12 cellular contexts compared by ENCODE assay signal in the genomic region with DNA sequence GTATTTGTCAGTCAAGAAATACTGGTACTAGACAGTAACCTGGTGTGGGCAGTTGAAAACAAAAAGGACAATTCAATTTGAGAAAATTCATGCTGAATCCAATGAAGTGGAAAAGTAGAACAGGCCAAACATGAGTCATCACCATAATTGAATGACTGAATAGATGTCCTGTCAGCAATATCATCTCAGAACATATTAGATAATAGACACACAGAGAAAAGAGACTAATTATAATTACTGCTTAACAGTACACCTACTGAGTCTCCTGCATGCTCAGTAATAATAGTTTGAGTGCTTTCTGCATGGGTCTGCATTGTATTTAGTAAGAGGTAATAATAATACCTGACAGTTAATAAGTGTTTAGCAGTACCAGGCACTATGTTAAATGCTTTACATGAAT.
DNase-seq lines count a peak whose midpoint lies in the region; ATAC-seq lines count a peak whose summit lies in the region.
"Had no signal": no experiment of that assay in that cellular context is flagged by ENCODE, and none has a peak within 500 bp of the region (broad histone marks: within the 10 kb centered on the region; RNA-seq: fewer than 3 reads in every experiment).

No MANE protein-coding gene starts in this region.

- H3K36me3 Mint-ChIP-seq in effector memory CD8-positive, alpha-beta T cell (ENCODE audit: insufficient read depth): no peaks in the 10 kb centered on the region

- H3K27ac Mint-ChIP-seq in effector memory CD8-positive, alpha-beta T cell: no peak overlapping the region

- H3K9me3 Mint-ChIP-seq in effector memory CD8-positive, alpha-beta T cell: peaks cover 5% of the 10 kb centered on the region in 2 donors

- H3K27me3 Mint-ChIP-seq in effector memory CD8-positive, alpha-beta T cell: no peaks in the 10 kb centered on the region

- no peaks in the 10 kb centered on the region for H3K4me1 Mint-ChIP-seq in effector memory CD8-positive, alpha-beta T cell (ENCODE audit: low read depth in 2 of 2)

- intact Hi-C loops in head of caudate nucleus (cut with DNase I): no loop called here

- ATAC-seq in HG02884 (IDR thresholded peaks at IDR 0.05; ENCODE audit: unreplicated experiment): peak; percentile 48
- no peak for ATAC-seq in stimulated activated naive CD8-positive, alpha-beta T cell treated with anti-CD3 and anti-CD28 coated beads, Interleukin-15, Interleukin-2, amounts not matched to agents 100 U/mL and 50 U/mL, for 24 hours
- no peak for ATAC-seq in effector memory CD8-positive, alpha-beta T cell (replicated peaks)
- ATAC-seq: left ventricle myocardium superior had no signal

- DNase-seq in DMS153 (lab: John Stamatoyannopoulos, UW) (peak; percentile 3), NCI-H774 (lab: John Stamatoyannopoulos, UW) (peak; percentile 48), glomerular visceral epithelial cell (ENCODE audit: extremely low spot score) (peak; percentile 37), head of caudate nucleus (no peak), mesenteric fat pad (ENCODE audit: low spot score) (no peak)
- DNase-seq in stimulated activated naive CD8-positive, alpha-beta T cell treated with anti-CD3 and anti-CD28 coated beads, Interleukin-15, Interleukin-2, amounts not matched to agents 100 U/mL and 50 U/mL, for 24 hours: no peak
- no peak for DNase-seq in effector memory CD8-positive, alpha-beta T cell
- DNase-seq: adrenal gland, left ventricle myocardium superior, NCI-H187, posterior cingulate gyrus had no signal

- H3K4me3 Mint-ChIP-seq in effector memory CD8-positive, alpha-beta T cell: no peak overlapping the region

Comparison
In these comparisons a context has a peak if more than half of its experiments do, and no peak if none do; other contexts are left out.
1. DNase-seq: peak in DMS153 (single experiment), NCI-H774 (single experiment) and glomerular visceral epithelial cell (single experiment); none in stimulated activated naive CD8-positive, alpha-beta T cell treated with anti-CD3 and anti-CD28 coated beads, Interleukin-15, Interleukin-2, amounts not matched to agents 100 U/mL and 50 U/mL, for 24 hours (single experiment), head of caudate nucleus (0 of 42), mesenteric fat pad (single experiment) and effector memory CD8-positive, alpha-beta T cell (0 of 3).